Comparison of ENCODE assay signal across 1 cellular context in the genomic region with DNA sequence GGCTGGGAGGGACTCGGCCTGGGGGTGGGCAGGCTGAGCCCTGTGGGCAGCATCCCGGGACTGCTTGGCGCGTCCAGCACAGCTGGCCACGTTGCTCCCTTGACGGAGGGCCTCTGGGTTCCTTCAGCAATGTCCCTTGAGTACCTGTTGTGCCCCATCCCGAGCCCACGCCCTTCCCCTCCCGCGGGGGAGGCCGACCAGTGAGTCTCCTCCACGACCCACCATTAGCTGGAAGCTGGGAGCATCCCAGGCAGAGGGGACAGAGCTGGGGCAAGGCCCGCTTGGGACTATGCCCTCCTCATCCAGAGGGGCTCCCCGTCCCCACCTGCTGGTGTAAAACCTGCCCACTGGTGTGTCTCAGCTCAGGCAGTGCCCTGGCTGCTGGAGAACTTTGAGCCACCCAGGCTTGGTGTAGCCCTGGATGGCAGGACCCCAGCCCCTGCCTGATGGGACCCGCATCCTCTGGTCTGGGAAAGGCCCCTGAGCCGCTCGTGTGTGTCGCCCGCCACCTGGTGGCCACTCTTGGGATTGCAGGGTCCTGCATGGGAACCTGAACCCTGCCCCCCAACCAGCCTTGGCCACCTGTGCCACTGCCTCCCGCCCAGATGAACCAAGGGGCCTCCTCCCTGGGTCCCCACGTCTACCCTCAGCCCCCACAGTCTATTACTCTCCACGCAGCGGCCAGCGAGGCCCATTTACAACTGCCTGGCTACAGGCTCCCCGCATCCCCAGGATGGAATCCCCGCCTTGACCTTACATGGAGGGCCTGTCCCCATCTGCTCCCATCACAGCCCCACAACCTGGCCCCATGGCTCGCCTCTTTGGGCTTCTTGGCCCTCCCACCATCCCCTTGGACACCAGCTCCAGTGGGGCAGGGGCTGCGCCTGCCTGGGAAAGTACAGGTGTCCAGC.
A peak's percentile ranks its signal among the peaks of the same experiment; 100 is the strongest.
TF ChIP-seq lines count a peak whose summit lies in the region.

No MANE protein-coding gene starts in this region.

TF ChIP-seq in HepG2, 621 proteins besides CTCF, POLR2A, EP300 and RAD21 (continued from another document and continues in another):
- TF ChIP-seq, protein P1, sequence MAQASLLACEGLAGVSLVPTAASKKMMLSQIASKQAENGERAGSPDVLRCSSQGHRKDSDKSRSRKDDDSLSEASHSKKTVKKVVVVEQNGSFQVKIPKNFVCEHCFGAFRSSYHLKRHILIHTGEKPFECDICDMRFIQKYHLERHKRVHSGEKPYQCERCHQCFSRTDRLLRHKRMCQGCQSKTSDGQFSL (CRISPR knock-in tag; IDR thresholded peaks at IDR 0.05): no peak
- TF ChIP-seq, protein P2, sequence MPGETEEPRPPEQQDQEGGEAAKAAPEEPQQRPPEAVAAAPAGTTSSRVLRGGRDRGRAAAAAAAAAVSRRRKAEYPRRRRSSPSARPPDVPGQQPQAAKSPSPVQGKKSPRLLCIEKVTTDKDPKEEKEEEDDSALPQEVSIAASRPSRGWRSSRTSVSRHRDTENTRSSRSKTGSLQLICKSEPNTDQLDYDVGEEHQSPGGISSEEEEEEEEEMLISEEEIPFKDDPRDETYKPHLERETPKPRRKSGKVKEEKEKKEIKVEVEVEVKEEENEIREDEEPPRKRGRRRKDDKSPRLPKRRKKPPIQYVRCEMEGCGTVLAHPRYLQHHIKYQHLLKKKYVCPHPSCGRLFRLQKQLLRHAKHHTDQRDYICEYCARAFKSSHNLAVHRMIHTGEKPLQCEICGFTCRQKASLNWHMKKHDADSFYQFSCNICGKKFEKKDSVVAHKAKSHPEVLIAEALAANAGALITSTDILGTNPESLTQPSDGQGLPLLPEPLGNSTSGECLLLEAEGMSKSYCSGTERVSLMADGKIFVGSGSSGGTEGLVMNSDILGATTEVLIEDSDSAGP (CRISPR knock-in tag; IDR thresholded peaks at IDR 0.05; ENCODE audit: borderline replicate concordance): peak; percentile 24; the same call in 1 of the 2 replicates
- TF ChIP-seq STAG1 (CRISPR knock-in tag; IDR thresholded peaks at IDR 0.05) (peak; percentile 89), ZNF253 (CRISPR knock-in tag; IDR thresholded peaks at IDR 0.05; ENCODE audit: borderline replicate concordance) (no peak), KDM1A (CRISPR knock-in tag; IDR thresholded peaks at IDR 0.05) (no peak), SAFB2 (CRISPR knock-in tag; IDR thresholded peaks at IDR 0.05; ENCODE audit: borderline replicate concordance, low read depth) (no peak), GZF1 (CRISPR knock-in tag; IDR thresholded peaks at IDR 0.05) (0 out of 2 replicates have a peak, but pooled peaks have one; percentile 57), SRY (CRISPR knock-in tag; IDR thresholded peaks at IDR 0.05) (no peak), JARID2 (CRISPR knock-in tag; IDR thresholded peaks at IDR 0.05; ENCODE audit: insufficient replicate concordance) (no peak), SSRP1 (CRISPR knock-in tag; IDR thresholded peaks at IDR 0.05) (no peak), SIN3B (IDR thresholded peaks at IDR 0.05; ENCODE audit: low read length) (0 out of 2 replicates have a peak, but pooled peaks have one; percentile 20), ZNF510 (CRISPR knock-in tag; IDR thresholded peaks at IDR 0.05; ENCODE audit: low read depth) (no peak), CREB1 (IDR thresholded peaks at IDR 0.05) (no peak), CREB1 (CRISPR knock-in tag; IDR thresholded peaks at IDR 0.05) (no peak), SRSF1 (optimal IDR thresholded peaks at IDR 0.05; ENCODE audit: low read depth, low read length) (peak; percentile 44), ATRX (CRISPR knock-in tag; IDR thresholded peaks at IDR 0.05; ENCODE audit: borderline replicate concordance) (no peak), PHF21A (CRISPR knock-in tag; IDR thresholded peaks at IDR 0.05) (no peak), PHF5A (CRISPR knock-in tag; IDR thresholded peaks at IDR 0.05; ENCODE audit: low read depth, unreplicated experiment) (no peak), ZFY (CRISPR knock-in tag; IDR thresholded peaks at IDR 0.05) (peak; percentile 22; the same call in 1 of the 2 replicates), KDM5B (CRISPR knock-in tag; IDR thresholded peaks at IDR 0.05; ENCODE audit: borderline replicate concordance) (peak; percentile 34; the same call in 1 of the 2 replicates), ATF7-NPFF (CRISPR knock-in tag; IDR thresholded peaks at IDR 0.05; ENCODE audit: low read depth) (peak; percentile 65), ZNF343 (CRISPR knock-in tag; IDR thresholded peaks at IDR 0.05) (no peak), ZNF296 (CRISPR knock-in tag; conservative IDR thresholded peaks at IDR 0.05) (no peak), ZC3H13 (CRISPR knock-in tag; IDR thresholded peaks at IDR 0.05) (peak; percentile 24; the same call in 1 of the 2 replicates), ZNF570 (CRISPR knock-in tag; IDR thresholded peaks at IDR 0.05; ENCODE audit: borderline replicate concordance) (no peak), IRF2 (CRISPR knock-in tag; IDR thresholded peaks at IDR 0.05) (0 out of 2 replicates have a peak, but pooled peaks have one; percentile 16), MAZ (IDR thresholded peaks at IDR 0.05; ENCODE audit: borderline replicate concordance, low read depth, low read length) (no peak), MAZ (CRISPR knock-in tag; IDR thresholded peaks at IDR 0.05; ENCODE audit: low read depth) (peak; percentile 52; the same call in 1 of the 2 replicates), AKAP8 (CRISPR knock-in tag; IDR thresholded peaks at IDR 0.05) (peak; percentile 92), SPEN (CRISPR knock-in tag; IDR thresholded peaks at IDR 0.05; ENCODE audit: low read depth) (peak; percentile 46; the same call in 1 of the 2 replicates), ZNF839 (CRISPR knock-in tag; IDR thresholded peaks at IDR 0.05; ENCODE audit: borderline replicate concordance) (no peak), CBX1 (IDR thresholded peaks at IDR 0.05; ENCODE audit: low read depth) (peak; percentile 27), MTA3 (CRISPR knock-in tag; IDR thresholded peaks at IDR 0.05) (no peak), RFX1 (IDR thresholded peaks at IDR 0.05) (no peak), ZNF225 (CRISPR knock-in tag; IDR thresholded peaks at IDR 0.05) (no peak), HDAC6 (IDR thresholded peaks at IDR 0.05; ENCODE audit: low read depth, low read length) (no peak)
- TF ChIP-seq, protein P3, sequence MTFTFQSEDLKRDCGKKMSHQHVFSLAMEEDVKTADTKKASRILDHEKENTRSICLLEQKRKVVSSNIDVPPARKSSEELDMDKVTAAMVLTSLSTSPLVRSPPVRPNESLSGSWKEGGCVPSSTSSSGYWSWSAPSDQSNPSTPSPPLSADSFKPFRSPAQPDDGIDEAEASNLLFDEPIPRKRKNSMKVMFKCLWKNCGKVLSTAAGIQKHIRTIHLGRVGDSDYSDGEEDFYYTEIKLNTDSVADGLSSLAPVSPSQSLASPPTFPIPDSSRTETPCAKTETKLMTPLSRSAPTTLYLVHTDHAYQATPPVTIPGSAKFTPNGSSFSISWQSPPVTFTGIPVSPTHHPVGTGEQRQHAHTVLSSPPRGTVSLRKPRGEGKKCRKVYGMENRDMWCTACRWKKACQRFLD (CRISPR knock-in tag; IDR thresholded peaks at IDR 0.05; ENCODE audit: borderline replicate concordance): no peak
- TF ChIP-seq, protein P4, sequence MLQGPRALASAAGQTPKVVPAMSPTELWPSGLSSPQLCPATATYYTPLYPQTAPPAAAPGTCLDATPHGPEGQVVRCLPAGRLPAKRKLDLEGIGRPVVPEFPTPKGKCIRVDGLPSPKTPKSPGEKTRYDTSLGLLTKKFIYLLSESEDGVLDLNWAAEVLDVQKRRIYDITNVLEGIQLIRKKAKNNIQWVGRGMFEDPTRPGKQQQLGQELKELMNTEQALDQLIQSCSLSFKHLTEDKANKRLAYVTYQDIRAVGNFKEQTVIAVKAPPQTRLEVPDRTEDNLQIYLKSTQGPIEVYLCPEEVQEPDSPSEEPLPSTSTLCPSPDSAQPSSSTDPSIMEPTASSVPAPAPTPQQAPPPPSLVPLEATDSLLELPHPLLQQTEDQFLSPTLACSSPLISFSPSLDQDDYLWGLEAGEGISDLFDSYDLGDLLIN (CRISPR knock-in tag; IDR thresholded peaks at IDR 0.05; ENCODE audit: borderline replicate concordance): no peak
- TF ChIP-seq, protein P5, sequence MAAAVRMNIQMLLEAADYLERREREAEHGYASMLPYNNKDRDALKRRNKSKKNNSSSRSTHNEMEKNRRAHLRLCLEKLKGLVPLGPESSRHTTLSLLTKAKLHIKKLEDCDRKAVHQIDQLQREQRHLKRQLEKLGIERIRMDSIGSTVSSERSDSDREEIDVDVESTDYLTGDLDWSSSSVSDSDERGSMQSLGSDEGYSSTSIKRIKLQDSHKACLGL (CRISPR knock-in tag; IDR thresholded peaks at IDR 0.05): no peak
- TF ChIP-seq, protein P6, sequence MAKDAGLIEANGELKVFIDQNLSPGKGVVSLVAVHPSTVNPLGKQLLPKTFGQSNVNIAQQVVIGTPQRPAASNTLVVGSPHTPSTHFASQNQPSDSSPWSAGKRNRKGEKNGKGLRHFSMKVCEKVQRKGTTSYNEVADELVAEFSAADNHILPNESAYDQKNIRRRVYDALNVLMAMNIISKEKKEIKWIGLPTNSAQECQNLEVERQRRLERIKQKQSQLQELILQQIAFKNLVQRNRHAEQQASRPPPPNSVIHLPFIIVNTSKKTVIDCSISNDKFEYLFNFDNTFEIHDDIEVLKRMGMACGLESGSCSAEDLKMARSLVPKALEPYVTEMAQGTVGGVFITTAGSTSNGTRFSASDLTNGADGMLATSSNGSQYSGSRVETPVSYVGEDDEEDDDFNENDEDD (CRISPR knock-in tag; IDR thresholded peaks at IDR 0.05; ENCODE audit: borderline replicate concordance): no peak
- TF ChIP-seq, protein P7, sequence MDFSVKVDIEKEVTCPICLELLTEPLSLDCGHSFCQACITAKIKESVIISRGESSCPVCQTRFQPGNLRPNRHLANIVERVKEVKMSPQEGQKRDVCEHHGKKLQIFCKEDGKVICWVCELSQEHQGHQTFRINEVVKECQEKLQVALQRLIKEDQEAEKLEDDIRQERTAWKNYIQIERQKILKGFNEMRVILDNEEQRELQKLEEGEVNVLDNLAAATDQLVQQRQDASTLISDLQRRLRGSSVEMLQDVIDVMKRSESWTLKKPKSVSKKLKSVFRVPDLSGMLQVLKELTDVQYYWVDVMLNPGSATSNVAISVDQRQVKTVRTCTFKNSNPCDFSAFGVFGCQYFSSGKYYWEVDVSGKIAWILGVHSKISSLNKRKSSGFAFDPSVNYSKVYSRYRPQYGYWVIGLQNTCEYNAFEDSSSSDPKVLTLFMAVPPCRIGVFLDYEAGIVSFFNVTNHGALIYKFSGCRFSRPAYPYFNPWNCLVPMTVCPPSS (IDR thresholded peaks at IDR 0.05): no peak
- TF ChIP-seq, protein P8, sequence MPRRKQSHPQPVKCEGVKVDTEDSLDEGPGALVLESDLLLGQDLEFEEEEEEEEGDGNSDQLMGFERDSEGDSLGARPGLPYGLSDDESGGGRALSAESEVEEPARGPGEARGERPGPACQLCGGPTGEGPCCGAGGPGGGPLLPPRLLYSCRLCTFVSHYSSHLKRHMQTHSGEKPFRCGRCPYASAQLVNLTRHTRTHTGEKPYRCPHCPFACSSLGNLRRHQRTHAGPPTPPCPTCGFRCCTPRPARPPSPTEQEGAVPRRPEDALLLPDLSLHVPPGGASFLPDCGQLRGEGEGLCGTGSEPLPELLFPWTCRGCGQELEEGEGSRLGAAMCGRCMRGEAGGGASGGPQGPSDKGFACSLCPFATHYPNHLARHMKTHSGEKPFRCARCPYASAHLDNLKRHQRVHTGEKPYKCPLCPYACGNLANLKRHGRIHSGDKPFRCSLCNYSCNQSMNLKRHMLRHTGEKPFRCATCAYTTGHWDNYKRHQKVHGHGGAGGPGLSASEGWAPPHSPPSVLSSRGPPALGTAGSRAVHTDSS (CRISPR knock-in tag; conservative IDR thresholded peaks at IDR 0.05): no peak
- TF ChIP-seq, protein P9, sequence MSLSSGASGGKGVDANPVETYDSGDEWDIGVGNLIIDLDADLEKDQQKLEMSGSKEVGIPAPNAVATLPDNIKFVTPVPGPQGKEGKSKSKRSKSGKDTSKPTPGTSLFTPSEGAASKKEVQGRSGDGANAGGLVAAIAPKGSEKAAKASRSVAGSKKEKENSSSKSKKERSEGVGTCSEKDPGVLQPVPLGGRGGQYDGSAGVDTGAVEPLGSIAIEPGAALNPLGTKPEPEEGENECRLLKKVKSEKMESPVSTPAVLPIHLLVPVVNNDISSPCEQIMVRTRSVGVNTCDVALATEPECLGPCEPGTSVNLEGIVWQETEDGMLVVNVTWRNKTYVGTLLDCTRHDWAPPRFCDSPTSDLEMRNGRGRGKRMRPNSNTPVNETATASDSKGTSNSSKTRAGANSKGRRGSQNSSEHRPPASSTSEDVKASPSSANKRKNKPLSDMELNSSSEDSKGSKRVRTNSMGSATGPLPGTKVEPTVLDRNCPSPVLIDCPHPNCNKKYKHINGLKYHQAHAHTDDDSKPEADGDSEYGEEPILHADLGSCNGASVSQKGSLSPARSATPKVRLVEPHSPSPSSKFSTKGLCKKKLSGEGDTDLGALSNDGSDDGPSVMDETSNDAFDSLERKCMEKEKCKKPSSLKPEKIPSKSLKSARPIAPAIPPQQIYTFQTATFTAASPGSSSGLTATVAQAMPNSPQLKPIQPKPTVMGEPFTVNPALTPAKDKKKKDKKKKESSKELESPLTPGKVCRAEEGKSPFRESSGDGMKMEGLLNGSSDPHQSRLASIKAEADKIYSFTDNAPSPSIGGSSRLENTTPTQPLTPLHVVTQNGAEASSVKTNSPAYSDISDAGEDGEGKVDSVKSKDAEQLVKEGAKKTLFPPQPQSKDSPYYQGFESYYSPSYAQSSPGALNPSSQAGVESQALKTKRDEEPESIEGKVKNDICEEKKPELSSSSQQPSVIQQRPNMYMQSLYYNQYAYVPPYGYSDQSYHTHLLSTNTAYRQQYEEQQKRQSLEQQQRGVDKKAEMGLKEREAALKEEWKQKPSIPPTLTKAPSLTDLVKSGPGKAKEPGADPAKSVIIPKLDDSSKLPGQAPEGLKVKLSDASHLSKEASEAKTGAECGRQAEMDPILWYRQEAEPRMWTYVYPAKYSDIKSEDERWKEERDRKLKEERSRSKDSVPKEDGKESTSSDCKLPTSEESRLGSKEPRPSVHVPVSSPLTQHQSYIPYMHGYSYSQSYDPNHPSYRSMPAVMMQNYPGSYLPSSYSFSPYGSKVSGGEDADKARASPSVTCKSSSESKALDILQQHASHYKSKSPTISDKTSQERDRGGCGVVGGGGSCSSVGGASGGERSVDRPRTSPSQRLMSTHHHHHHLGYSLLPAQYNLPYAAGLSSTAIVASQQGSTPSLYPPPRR (CRISPR knock-in tag; IDR thresholded peaks at IDR 0.05; ENCODE audit: borderline replicate concordance): no peak
- TF ChIP-seq, protein P10, sequence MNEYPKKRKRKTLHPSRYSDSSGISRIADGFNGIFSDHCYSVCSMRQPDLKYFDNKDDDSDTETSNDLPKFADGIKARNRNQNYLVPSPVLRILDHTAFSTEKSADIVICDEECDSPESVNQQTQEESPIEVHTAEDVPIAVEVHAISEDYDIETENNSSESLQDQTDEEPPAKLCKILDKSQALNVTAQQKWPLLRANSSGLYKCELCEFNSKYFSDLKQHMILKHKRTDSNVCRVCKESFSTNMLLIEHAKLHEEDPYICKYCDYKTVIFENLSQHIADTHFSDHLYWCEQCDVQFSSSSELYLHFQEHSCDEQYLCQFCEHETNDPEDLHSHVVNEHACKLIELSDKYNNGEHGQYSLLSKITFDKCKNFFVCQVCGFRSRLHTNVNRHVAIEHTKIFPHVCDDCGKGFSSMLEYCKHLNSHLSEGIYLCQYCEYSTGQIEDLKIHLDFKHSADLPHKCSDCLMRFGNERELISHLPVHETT (CRISPR knock-in tag; conservative IDR thresholded peaks at IDR 0.05): no peak
- TF ChIP-seq, protein P11, sequence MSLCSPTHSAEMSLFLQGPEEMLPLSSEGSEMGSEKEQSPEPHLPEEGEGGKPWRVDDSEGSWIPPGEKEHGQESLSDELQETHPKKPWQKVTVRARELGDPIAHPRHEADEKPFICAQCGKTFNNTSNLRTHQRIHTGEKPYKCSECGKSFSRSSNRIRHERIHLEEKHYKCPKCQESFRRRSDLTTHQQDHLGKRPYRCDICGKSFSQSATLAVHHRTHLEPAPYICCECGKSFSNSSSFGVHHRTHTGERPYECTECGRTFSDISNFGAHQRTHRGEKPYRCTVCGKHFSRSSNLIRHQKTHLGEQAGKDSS (CRISPR knock-in tag; IDR thresholded peaks at IDR 0.05; ENCODE audit: borderline replicate concordance, low read depth): no peak
